18 cellular contexts compared by ENCODE assay signal in the genomic region with DNA sequence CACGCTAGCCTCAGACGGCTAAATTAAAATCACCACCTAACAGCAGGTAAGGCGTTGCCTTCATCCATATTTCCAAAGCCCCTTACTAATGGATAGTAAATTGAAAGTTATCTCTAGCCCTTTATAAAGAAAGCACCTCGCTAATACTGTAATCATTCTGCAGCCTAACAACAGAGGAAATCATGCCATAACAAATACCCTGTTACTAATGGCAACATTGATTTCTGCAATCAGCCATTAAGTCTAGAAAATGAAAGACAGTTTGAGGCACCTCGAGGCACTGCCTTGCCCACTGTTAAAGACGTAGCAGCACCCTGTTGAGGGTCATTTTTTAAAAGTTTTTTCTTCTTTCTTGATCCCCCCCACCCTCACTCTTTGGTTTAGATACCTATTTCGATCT.
"Had no signal": no experiment of that assay in that cellular context is flagged by ENCODE, and none has a peak within 500 bp of the region (broad histone marks: within the 10 kb centered on the region; RNA-seq: fewer than 3 reads in every experiment).

No MANE protein-coding gene starts in this region.

- DNase-seq: activated CD4-positive, CD25-positive, alpha-beta regulatory T cell treated with anti-CD3 and anti-CD28 coated beads, Interleukin-2, amount 50 U/mL, for 72 hours; activated naive CD4-positive, alpha-beta T cell treated with Interleukin-2 at 50 U/mL for 16 hours; activated T-cell treated with anti-CD3 and anti-CD28 coated beads for 4 hours; anterior cingulate cortex; dermis blood vessel endothelial cell; mammary epithelial cell; natural killer cell; occipital lobe; psoas muscle; stimulated activated CD4-positive, alpha-beta T cell treated with anti-CD3 and anti-CD28 coated beads, Interleukin-1b, Interleukin-23, amount 100 ng/mL, for 48 hours; stomach; T-helper 1 cell; T1000; testis; upper lobe of right lung had no signal

- H3K27ac Mint-ChIP-seq: natural killer cell had no signal

- H3K4me3 ChIP-seq: breast epithelium, psoas muscle, stomach, testis, upper lobe of right lung had no signal

- H3K27me3 ChIP-seq: breast epithelium, testis, upper lobe of right lung had no signal

- H3K4me1 ChIP-seq: breast epithelium, psoas muscle, upper lobe of right lung had no signal

- H3K9me3 ChIP-seq: breast epithelium, psoas muscle, testis, upper lobe of right lung had no signal

- H3K9me3 Mint-ChIP-seq: natural killer cell had no signal

- H3K36me3 Mint-ChIP-seq: natural killer cell had no signal

- H3K4me1 Mint-ChIP-seq: natural killer cell had no signal

- H3K27ac ChIP-seq: breast epithelium, psoas muscle, stomach, testis, upper lobe of right lung had no signal

- H3K36me3 ChIP-seq: breast epithelium, upper lobe of right lung had no signal

- H3K4me3 Mint-ChIP-seq: natural killer cell had no signal

- ATAC-seq: left lobe of liver, natural killer cell, psoas muscle, sciatic nerve, upper lobe of right lung had no signal
